Comparison of ENCODE assay signal across 12 cellular contexts in the genomic region with DNA sequence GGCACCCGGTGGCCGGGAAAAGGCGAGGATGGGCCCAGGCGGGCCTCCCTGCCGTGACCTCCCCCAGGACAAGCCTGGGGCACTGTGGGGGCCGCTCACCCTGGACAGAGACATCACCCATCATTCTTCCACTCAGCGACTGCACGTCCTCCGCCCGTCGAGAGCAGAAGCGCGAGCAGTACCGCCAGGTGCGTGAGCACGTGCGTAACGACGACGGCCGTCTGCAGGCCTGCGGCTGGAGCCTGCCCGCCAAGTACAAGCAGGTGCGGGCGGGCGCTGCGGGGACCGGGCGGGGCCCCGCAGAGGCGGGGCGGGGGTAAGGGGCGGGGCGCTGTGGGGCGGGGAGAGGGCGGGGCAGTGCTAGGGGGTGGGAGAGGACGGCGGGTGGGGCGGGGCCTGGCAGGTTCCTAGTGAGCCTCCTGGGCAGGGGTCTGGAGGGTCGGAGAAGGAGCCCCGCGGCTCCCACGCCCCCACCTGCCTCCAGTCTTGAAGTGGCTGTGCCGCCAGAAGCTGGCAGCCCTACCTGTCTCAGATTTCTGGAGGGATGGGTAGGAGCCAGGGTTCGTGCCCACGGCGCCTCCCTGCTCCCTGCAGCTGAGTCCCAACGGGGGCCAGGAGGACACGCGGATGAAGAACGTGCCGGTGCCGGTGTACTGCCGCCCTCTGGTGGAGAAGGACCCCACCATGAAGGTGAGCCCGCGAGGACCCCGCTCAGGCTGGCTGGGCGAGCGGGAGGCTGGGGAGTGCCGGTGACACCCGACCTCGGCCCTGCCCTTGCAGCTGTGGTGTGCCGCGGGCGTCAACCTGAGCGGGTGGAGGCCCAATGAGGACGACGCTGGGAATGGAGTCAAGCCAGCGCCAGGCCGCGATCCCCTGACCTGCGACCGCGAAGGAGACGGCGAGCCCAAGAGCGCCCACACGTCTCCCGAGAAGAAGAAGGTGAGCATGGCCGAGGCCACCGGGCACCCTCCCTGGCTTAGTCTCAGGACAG. TPM values are rescaled to one million over a fixed set of nuclear protein-coding genes. Genes with fewer than 3 reads are reported as not detected.
DNase-seq lines count a peak whose midpoint lies in the region; ATAC-seq and TF ChIP-seq lines count a peak whose summit lies in the region.
"Had no signal": no experiment of that assay in that cellular context is flagged by ENCODE, and none has a peak within 500 bp of the region (broad histone marks: within the 10 kb centered on the region; RNA-seq: fewer than 3 reads in every experiment).

No MANE protein-coding gene starts in this region.

- no peak overlapping the region for H3K14ac ChIP-seq in mesenchymal stem cell (ENCODE audit: low read length in 2 of 2)

- peaks cover 25% of the 10 kb centered on the region for H3K36me3 Mint-ChIP-seq in CD4-positive, alpha-beta T cell (ENCODE audit: low read depth)

- H3K4me3 Mint-ChIP-seq in CD4-positive, alpha-beta T cell: no peak overlapping the region
- H3K4me3 Mint-ChIP-seq: activated naive CD4-positive, alpha-beta T cell treated with anti-CD3 and anti-CD28 coated beads for 36 hours; immature natural killer cell had no signal

- H2BK5ac ChIP-seq in mesenchymal stem cell (ENCODE audit: low read depth, low read length, poor library complexity, severe bottlenecking): no peak overlapping the region

- no peak overlapping the region for H2BK12ac ChIP-seq in mesenchymal stem cell (ENCODE audit: low read length in 2 of 2)

- H3K18ac ChIP-seq in mesenchymal stem cell (ENCODE audit: low read depth in 1 of 2, low read length in 2 of 2): no peak overlapping the region

- peak; percentile 17; the same call in 1 of the 2 replicates for TF ChIP-seq RAD21 in Ishikawa (IDR thresholded peaks at IDR 0.05; ENCODE audit: low read depth)

- TF ChIP-seq EP300 in Ishikawa (IDR thresholded peaks at IDR 0.05; ENCODE audit: borderline replicate concordance): no peak

- H3K4me2 ChIP-seq in mesenchymal stem cell (ENCODE audit: low read length, poor library complexity, severe bottlenecking): no peak overlapping the region

- POLR2A ChIA-PET in CD4-positive, alpha-beta T cell (lab: Charles Lee): interaction anchor here (1.3 to 1.9 kb wide), 3 partner anchors 10 to 58 kb away, joined by 3 to 7 read pairs (median 5); a partner anchor contains a TSS

- no peak overlapping the region for H3K27ac ChIP-seq in mesenchymal stem cell (ENCODE audit: low read length, poor library complexity, severe bottlenecking)
- H3K27ac ChIP-seq in CD4-positive, alpha-beta T cell (ENCODE audit: low read depth, low read length): no peak overlapping the region
- H3K27ac ChIP-seq: thoracic aorta had no signal

- peak; percentile 32 for DNase-seq in COLO668 (lab: John Stamatoyannopoulos, UW; ENCODE audit: unreplicated experiment)
- DNase-seq in dermis blood vessel endothelial cell: peak; percentile 52
- peak; percentile 33 for DNase-seq in mesenchymal stem cell
- no peak for DNase-seq in CD4-positive, alpha-beta T cell
- DNase-seq: activated naive CD4-positive, alpha-beta T cell treated with anti-CD3 and anti-CD28 coated beads for 36 hours; GOT3; immature natural killer cell had no signal

- intact Hi-C loops in CD4-positive, alpha-beta T cell (cut with DNase I, micrococcal nuclease): no loop called here

- H3K9me3 ChIP-seq in mesenchymal stem cell (ENCODE audit: control insufficient read depth, low read length): no peaks in the 10 kb centered on the region
- H3K9me3 ChIP-seq in CD4-positive, alpha-beta T cell (ENCODE audit: control insufficient read depth, low read length): no peaks in the 10 kb centered on the region
- H3K9me3 ChIP-seq: thoracic aorta had no signal

- H3K27ac Mint-ChIP-seq in CD4-positive, alpha-beta T cell: no peak overlapping the region
- H3K27ac Mint-ChIP-seq: activated naive CD4-positive, alpha-beta T cell treated with anti-CD3 and anti-CD28 coated beads for 36 hours; immature natural killer cell had no signal

- no peak overlapping the region for H3K4me3 ChIP-seq in mesenchymal stem cell (ENCODE audit: insufficient read depth in 1 of 2, low read depth in 1 of 2, low read length in 2 of 2)
- H3K4me3 ChIP-seq: thoracic aorta had no signal

- H3K36me3 ChIP-seq in mesenchymal stem cell (ENCODE audit: control insufficient read depth in 1 of 2, insufficient read depth in 2 of 2, low read depth in 1 of 2, low read length in 2 of 2): peaks cover 83 to 100% of the 10 kb centered on the region in 2 experiments

- peaks cover 14% of the 10 kb centered on the region for H3K79me1 ChIP-seq in mesenchymal stem cell (replicated peaks; ENCODE audit: low read length, poor library complexity, severe bottlenecking)

- CTCF ChIA-PET in CD4-positive, alpha-beta T cell (lab: Charles Lee): interaction anchor here (0.9 kb wide), 1 partner anchor 58 kb away, joined by 3 read pairs; no protein-coding TSS in a partner anchor

- H3K23ac ChIP-seq in mesenchymal stem cell (ENCODE audit: low read length in 2 of 2): no peak overlapping the region

- no peak overlapping the region for H4K91ac ChIP-seq in mesenchymal stem cell (ENCODE audit: low read length)

- H4K8ac ChIP-seq in mesenchymal stem cell (ENCODE audit: low read length): no peak overlapping the region

- H3K9me3 Mint-ChIP-seq in CD4-positive, alpha-beta T cell: no peaks in the 10 kb centered on the region
- H3K9me3 Mint-ChIP-seq: activated naive CD4-positive, alpha-beta T cell treated with anti-CD3 and anti-CD28 coated beads for 36 hours; immature natural killer cell had no signal

- no peaks in the 10 kb centered on the region for H3K27me3 ChIP-seq in mesenchymal stem cell (ENCODE audit: control insufficient read depth in 1 of 2, insufficient read depth in 1 of 2, low read length in 2 of 2)
- H3K27me3 ChIP-seq in CD4-positive, alpha-beta T cell (ENCODE audit: control insufficient read depth, insufficient read depth, low read length): no peaks in the 10 kb centered on the region

- no peak for TF ChIP-seq CTCF in CD4-positive, alpha-beta T cell (IDR thresholded peaks at IDR 0.05)

- no peak overlapping the region for H2AK5ac ChIP-seq in mesenchymal stem cell (ENCODE audit: low read length, severe bottlenecking)

- H2BK120ac ChIP-seq in mesenchymal stem cell (ENCODE audit: low read depth, low read length): no peak overlapping the region

- ATAC-seq in HG03520 (IDR thresholded peaks at IDR 0.05; ENCODE audit: unreplicated experiment) (no peak), GM21528 (IDR thresholded peaks at IDR 0.05; ENCODE audit: low FRiP score, unreplicated experiment) (no peak), HG02678 (IDR thresholded peaks at IDR 0.05; ENCODE audit: unreplicated experiment) (no peak)
- no peak for ATAC-seq in CD4-positive, alpha-beta T cell (ENCODE audit: poor library complexity)

- H3K27me3 Mint-ChIP-seq in CD4-positive, alpha-beta T cell: no peaks in the 10 kb centered on the region

- no peak overlapping the region for H2AFZ ChIP-seq in mesenchymal stem cell (ENCODE audit: low read depth, low read length)

- 71% methylated on average over 72 of the region's 81 CpGs for WGBS in mesenchymal stem cell

- H2BK15ac ChIP-seq in mesenchymal stem cell (ENCODE audit: low read depth, poor library complexity, severe bottlenecking): no peak overlapping the region

- H3K4ac ChIP-seq in mesenchymal stem cell (ENCODE audit: low read depth in 1 of 2, low read length in 2 of 2): no peak overlapping the region

- no peaks in the 10 kb centered on the region for H3K4me1 Mint-ChIP-seq in CD4-positive, alpha-beta T cell (ENCODE audit: low read depth)

- H3K4me1 ChIP-seq in mesenchymal stem cell (ENCODE audit: control insufficient read depth, insufficient read depth, low read depth, low read length): peaks cover 16% of the 10 kb centered on the region

- no peak overlapping the region for H3K9ac ChIP-seq in mesenchymal stem cell (ENCODE audit: low read length)

TF ChIP-seq in Ishikawa, 13 proteins besides CTCF, POLR2A, EP300 and RAD21 (continues in another document):
- TF ChIP-seq TAF1 (IDR thresholded peaks at IDR 0.05; ENCODE audit: low read depth) (no peak), TEAD4 (IDR thresholded peaks at IDR 0.05) (no peak), ZBTB7A (IDR thresholded peaks at IDR 0.05; ENCODE audit: low read depth) (no peak; the same call in 1 of the 2 replicates), FOXM1 (IDR thresholded peaks at IDR 0.05; ENCODE audit: borderline replicate concordance, low read depth) (no peak), CREB1 (IDR thresholded peaks at IDR 0.05; ENCODE audit: low read depth) (no peak), EGR1 (IDR thresholded peaks at IDR 0.05) (no peak), YY1 (IDR thresholded peaks at IDR 0.05; ENCODE audit: low read depth) (no peak), CEBPB (IDR thresholded peaks at IDR 0.05) (no peak)
- TF ChIP-seq, protein P1, sequence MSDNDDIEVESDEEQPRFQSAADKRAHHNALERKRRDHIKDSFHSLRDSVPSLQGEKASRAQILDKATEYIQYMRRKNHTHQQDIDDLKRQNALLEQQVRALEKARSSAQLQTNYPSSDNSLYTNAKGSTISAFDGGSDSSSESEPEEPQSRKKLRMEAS (IDR thresholded peaks at IDR 0.05): no peak

RNA-seq across cellular contexts. Expression of a gene that starts 7.5 kb away (rescaled TPM):
- total RNA-seq in dermis blood vessel endothelial cell: 46.6 and 87.3 TPM in 2 replicates
- 49.3 TPM for polyA plus RNA-seq in mesenchymal stem cell (2013, experiment 1 of 2)
- polyA plus RNA-seq in mesenchymal stem cell (2013, experiment 2 of 2): 48.0 TPM
- 10 to 100 TPM; 46.2 to 54.2 TPM for total RNA-seq in CD4-positive, alpha-beta T cell

RNA-seq across cellular contexts. Expression of a gene that starts 8.8 kb away (rescaled TPM):
- total RNA-seq in dermis blood vessel endothelial cell: 9.7 and 16.5 TPM in 2 replicates
- polyA plus RNA-seq in mesenchymal stem cell (2013, experiment 1 of 2): 5.6 TPM
- polyA plus RNA-seq in mesenchymal stem cell (2013, experiment 2 of 2): 4.7 TPM
- total RNA-seq in CD4-positive, alpha-beta T cell: 10 to 100 TPM; 28.6 to 30.8 TPM

RNA-seq across cellular contexts. Expression of a gene that starts 9.1 kb away (rescaled TPM):
- total RNA-seq in dermis blood vessel endothelial cell: 77.1 and 84.7 TPM in 2 replicates
- polyA plus RNA-seq in mesenchymal stem cell (2013, experiment 1 of 2): 102 TPM
- polyA plus RNA-seq in mesenchymal stem cell (2013, experiment 2 of 2): 101 TPM
- 10 to 100 TPM; 25.5 to 26.9 TPM for total RNA-seq in CD4-positive, alpha-beta T cell

RNA-seq across cellular contexts. Expression of a gene that starts 18.6 kb away (rescaled TPM):
- 57.6 and 82.2 TPM in 2 replicates for total RNA-seq in dermis blood vessel endothelial cell
- polyA plus RNA-seq in mesenchymal stem cell (2013, experiment 1 of 2): 15.8 TPM
- polyA plus RNA-seq in mesenchymal stem cell (2013, experiment 2 of 2): 14.9 TPM
- total RNA-seq in CD4-positive, alpha-beta T cell: 10 to 100 TPM; 86.3 to 87.6 TPM

RNA-seq across cellular contexts. Expression of a gene that starts 18.9 kb away (rescaled TPM):
- total RNA-seq in dermis blood vessel endothelial cell: 91.8 and 110 TPM in 2 replicates
- polyA plus RNA-seq in mesenchymal stem cell (2013, experiment 1 of 2): 34.4 TPM
- 35.3 TPM for polyA plus RNA-seq in mesenchymal stem cell (2013, experiment 2 of 2)
- total RNA-seq in CD4-positive, alpha-beta T cell: 10 to 100 TPM; 36.4 to 38.1 TPM

Comparison
In these comparisons a context has a peak if more than half of its experiments do, and no peak if none do; other contexts are left out.
1. DNase-seq: peak in COLO668 (single experiment), dermis blood vessel endothelial cell (single experiment) and mesenchymal stem cell (single experiment); none in CD4-positive, alpha-beta T cell (0 of 10).